Comparison of ENCODE assay signal across 4 cellular contexts in the genomic region with DNA sequence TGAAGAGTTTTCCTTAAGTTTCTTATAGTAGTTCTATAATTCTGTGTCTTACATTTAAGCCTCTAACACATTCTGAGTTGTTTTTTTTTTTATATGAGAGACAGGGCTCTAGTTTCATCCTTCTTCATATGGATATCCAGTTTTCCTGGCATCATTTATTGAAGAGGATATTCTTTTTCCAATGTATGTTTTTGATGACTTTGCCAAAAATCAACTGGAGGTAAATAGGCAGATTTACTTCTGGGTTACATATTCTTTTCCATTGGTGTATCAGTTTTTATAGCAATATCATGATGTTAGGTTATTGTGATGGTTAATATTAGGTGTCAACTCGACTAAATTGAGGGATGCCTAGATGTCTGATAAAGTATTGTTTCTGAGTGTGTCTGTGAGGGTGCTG.
TF ChIP-seq lines count a peak whose summit lies in the region.

No MANE protein-coding gene starts in this region.

TF ChIP-seq in HepG2, 621 proteins besides CTCF, POLR2A, EP300 and RAD21:
- TF ChIP-seq MAFF (IDR thresholded peaks at IDR 0.05; ENCODE audit: low read depth, low read length) (peak; percentile 53), MAFK (conservative IDR thresholded peaks at IDR 0.05 in 1 of 2, IDR thresholded peaks at IDR 0.05 in 1 of 2; ENCODE audit: low read length in 2 of 2) (peak; percentile 30 to 58; a peak in 3 of 4 replicates)
- TF ChIP-seq, protein P1, sequence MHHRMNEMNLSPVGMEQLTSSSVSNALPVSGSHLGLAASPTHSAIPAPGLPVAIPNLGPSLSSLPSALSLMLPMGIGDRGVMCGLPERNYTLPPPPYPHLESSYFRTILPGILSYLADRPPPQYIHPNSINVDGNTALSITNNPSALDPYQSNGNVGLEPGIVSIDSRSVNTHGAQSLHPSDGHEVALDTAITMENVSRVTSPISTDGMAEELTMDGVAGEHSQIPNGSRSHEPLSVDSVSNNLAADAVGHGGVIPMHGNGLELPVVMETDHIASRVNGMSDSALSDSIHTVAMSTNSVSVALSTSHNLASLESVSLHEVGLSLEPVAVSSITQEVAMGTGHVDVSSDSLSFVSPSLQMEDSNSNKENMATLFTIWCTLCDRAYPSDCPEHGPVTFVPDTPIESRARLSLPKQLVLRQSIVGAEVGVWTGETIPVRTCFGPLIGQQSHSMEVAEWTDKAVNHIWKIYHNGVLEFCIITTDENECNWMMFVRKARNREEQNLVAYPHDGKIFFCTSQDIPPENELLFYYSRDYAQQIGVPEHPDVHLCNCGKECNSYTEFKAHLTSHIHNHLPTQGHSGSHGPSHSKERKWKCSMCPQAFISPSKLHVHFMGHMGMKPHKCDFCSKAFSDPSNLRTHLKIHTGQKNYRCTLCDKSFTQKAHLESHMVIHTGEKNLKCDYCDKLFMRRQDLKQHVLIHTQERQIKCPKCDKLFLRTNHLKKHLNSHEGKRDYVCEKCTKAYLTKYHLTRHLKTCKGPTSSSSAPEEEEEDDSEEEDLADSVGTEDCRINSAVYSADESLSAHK (CRISPR knock-in tag; IDR thresholded peaks at IDR 0.05; ENCODE audit: borderline replicate concordance) = no peak

TF ChIP-seq in A549, 52 proteins besides CTCF, POLR2A, EP300 and RAD21:
- TF ChIP-seq MAFK (IDR thresholded peaks at IDR 0.05; ENCODE audit: partially characterized antibody) (peak; percentile 7), CHD4 (IDR thresholded peaks at IDR 0.05; ENCODE audit: borderline replicate concordance) (no peak), MAZ (IDR thresholded peaks at IDR 0.05; ENCODE audit: borderline replicate concordance, low read depth, low read length) (no peak)

TF ChIP-seq in K562, 482 proteins besides CTCF, POLR2A, EP300 and RAD21:
- TF ChIP-seq ZNF316 (IDR thresholded peaks at IDR 0.05) = 0 out of 2 replicates have a peak, but pooled peaks have one; percentile 18
- no peak for TF ChIP-seq XRCC3 (IDR thresholded peaks at IDR 0.05)
- no peak for TF ChIP-seq ESRRA (IDR thresholded peaks at IDR 0.05; ENCODE audit: borderline replicate concordance, low read depth)
- 0 out of 2 replicates have a peak, but pooled peaks have one; percentile 4 for TF ChIP-seq C11orf30 (IDR thresholded peaks at IDR 0.05; ENCODE audit: low read depth)
- no peak for TF ChIP-seq TEAD4 (IDR thresholded peaks at IDR 0.05; ENCODE audit: low read length)
- TF ChIP-seq TEAD4 (CRISPR knock-in tag; IDR thresholded peaks at IDR 0.05; ENCODE audit: borderline replicate concordance) = no peak

TF ChIP-seq in H1, 55 proteins besides CTCF, POLR2A, EP300 and RAD21:
- no peak for TF ChIP-seq GABPA (IDR thresholded peaks at IDR 0.05; ENCODE audit: borderline replicate concordance, insufficient read depth, low read length)
- TF ChIP-seq SIRT6 (IDR thresholded peaks at IDR 0.05; ENCODE audit: low read length) = no peak
- TF ChIP-seq GTF2F1 (IDR thresholded peaks at IDR 0.05; ENCODE audit: borderline replicate concordance, low read depth, low read length) = no peak
- no peak for TF ChIP-seq PHF8 (conservative IDR thresholded peaks at IDR 0.05; ENCODE audit: low read depth, low read length)
- no peak for TF ChIP-seq FOSL1 (IDR thresholded peaks at IDR 0.05; ENCODE audit: insufficient read depth, low read depth, low read length)
- no peak for TF ChIP-seq CBX5 (IDR thresholded peaks at IDR 0.05; ENCODE audit: low read depth, low read length)
- TF ChIP-seq RFX5 (IDR thresholded peaks at IDR 0.05; ENCODE audit: borderline replicate concordance, low read depth, low read length) = no peak
- TF ChIP-seq RNF2 (IDR thresholded peaks at IDR 0.05; ENCODE audit: borderline replicate concordance, low read depth, low read length, missing control alignments, poor library complexity, severe bottlenecking) = no peak
- TF ChIP-seq SUZ12 (IDR thresholded peaks at IDR 0.05; ENCODE audit: low read length) = no peak
- TF ChIP-seq MAFK (IDR thresholded peaks at IDR 0.05; ENCODE audit: low read depth, low read length) = no peak
- TF ChIP-seq ZNF274 (IDR thresholded peaks at IDR 0.05; ENCODE audit: borderline replicate concordance, extremely low read depth, low read length) = no peak
- TF ChIP-seq TCF12 (IDR thresholded peaks at IDR 0.05; ENCODE audit: low read depth, low read length) = no peak
- no peak for TF ChIP-seq CHD1 (IDR thresholded peaks at IDR 0.05; ENCODE audit: low read depth, low read length)
- TF ChIP-seq KDM5A (IDR thresholded peaks at IDR 0.05; ENCODE audit: low read length) = no peak
- TF ChIP-seq HDAC6 (IDR thresholded peaks at IDR 0.05; ENCODE audit: low read depth, low read length) = no peak
- TF ChIP-seq, protein P2, sequence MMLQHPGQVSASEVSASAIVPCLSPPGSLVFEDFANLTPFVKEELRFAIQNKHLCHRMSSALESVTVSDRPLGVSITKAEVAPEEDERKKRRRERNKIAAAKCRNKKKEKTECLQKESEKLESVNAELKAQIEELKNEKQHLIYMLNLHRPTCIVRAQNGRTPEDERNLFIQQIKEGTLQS (IDR thresholded peaks at IDR 0.05; ENCODE audit: insufficient read depth, low read depth, low read length) = no peak
- TF ChIP-seq CTBP2 (IDR thresholded peaks at IDR 0.05; ENCODE audit: borderline replicate concordance, insufficient read depth, insufficient read length, low read length) = no peak
- no peak for TF ChIP-seq CEBPB (IDR thresholded peaks at IDR 0.05; ENCODE audit: low read depth, low read length)
- TF ChIP-seq SRF (IDR thresholded peaks at IDR 0.05; ENCODE audit: low read depth, low read length) = no peak
- no peak for TF ChIP-seq ASH2L (IDR thresholded peaks at IDR 0.05; ENCODE audit: low read length)
